ENCODE assay signal across 1 cellular context in the genomic region with DNA sequence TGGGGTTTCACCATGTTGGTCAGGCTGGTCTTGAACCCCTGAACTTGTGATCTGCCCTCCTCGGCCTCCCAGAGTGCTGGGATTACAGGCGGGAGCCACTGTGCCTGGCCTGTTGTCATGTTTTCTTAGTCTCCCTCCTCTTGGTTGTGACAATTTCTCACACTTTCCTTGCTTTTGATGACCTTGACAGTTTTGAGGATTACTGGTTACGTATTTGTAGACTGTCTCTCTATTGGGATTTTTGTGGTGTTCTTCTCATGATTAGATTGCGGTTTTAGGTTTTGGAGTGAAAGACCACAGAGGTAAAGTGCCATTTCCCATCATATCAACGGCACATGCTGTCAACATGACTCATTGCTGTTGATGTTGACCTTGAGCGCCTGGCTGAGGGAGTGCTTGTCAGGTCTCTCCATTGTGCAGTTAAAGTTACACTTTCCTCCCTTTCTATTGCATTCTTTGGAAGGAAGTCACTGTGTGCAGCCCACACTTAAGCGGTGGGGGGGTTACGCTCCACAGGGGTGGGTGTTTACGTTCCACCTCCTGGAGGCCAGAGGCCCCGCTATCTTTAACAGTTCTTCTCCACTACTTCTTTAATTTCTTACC.
TF ChIP-seq lines count a peak whose summit lies in the region.

No MANE protein-coding gene starts in this region.

TF ChIP-seq in HEK293, 187 proteins besides CTCF, POLR2A, EP300 and RAD21 (continued from another document and continues in another):
- TF ChIP-seq, protein P1, sequence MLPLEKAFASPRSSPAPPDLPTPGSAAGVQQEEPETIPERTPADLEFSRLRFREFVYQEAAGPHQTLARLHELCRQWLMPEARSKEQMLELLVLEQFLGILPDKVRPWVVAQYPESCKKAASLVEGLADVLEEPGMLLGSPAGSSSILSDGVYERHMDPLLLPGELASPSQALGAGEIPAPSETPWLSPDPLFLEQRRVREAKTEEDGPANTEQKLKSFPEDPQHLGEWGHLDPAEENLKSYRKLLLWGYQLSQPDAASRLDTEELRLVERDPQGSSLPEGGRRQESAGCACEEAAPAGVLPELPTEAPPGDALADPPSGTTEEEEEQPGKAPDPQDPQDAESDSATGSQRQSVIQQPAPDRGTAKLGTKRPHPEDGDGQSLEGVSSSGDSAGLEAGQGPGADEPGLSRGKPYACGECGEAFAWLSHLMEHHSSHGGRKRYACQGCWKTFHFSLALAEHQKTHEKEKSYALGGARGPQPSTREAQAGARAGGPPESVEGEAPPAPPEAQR (tag by site-specific recombination; IDR thresholded peaks at IDR 0.05): no peak
- TF ChIP-seq, protein P2, sequence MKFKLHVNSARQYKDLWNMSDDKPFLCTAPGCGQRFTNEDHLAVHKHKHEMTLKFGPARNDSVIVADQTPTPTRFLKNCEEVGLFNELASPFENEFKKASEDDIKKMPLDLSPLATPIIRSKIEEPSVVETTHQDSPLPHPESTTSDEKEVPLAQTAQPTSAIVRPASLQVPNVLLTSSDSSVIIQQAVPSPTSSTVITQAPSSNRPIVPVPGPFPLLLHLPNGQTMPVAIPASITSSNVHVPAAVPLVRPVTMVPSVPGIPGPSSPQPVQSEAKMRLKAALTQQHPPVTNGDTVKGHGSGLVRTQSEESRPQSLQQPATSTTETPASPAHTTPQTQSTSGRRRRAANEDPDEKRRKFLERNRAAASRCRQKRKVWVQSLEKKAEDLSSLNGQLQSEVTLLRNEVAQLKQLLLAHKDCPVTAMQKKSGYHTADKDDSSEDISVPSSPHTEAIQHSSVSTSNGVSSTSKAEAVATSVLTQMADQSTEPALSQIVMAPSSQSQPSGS (tag by site-specific recombination; IDR thresholded peaks at IDR 0.05; ENCODE audit: low read depth): no peak
- TF ChIP-seq, protein P3, sequence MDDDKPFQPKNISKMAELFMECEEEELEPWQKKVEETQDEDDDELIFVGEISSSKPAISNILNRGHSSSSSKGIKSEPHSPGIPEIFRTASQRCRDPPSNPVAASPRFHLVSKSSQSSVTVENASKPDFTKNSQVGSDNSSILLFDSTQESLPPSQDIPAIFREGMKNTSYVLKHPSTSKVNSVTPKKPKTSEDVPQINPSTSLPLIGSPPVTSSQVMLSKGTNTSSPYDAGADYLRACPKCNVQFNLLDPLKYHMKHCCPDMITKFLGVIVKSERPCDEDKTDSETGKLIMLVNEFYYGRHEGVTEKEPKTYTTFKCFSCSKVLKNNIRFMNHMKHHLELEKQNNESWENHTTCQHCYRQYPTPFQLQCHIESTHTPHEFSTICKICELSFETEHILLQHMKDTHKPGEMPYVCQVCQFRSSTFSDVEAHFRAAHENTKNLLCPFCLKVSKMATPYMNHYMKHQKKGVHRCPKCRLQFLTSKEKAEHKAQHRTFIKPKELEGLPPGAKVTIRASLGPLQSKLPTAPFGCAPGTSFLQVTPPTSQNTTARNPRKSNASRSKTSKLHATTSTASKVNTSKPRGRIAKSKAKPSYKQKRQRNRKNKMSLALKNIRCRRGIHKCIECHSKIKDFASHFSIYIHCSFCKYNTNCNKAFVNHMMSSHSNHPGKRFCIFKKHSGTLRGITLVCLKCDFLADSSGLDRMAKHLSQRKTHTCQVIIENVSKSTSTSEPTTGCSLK (tag by site-specific recombination; IDR thresholded peaks at IDR 0.05): no peak
- TF ChIP-seq SP7 (tag by site-specific recombination; IDR thresholded peaks at IDR 0.05) (peak; percentile 99), SP3 (tag by site-specific recombination; IDR thresholded peaks at IDR 0.05) (peak; percentile 27; the same call in 1 of the 2 replicates), ZNF24 (tag by site-specific recombination; IDR thresholded peaks at IDR 0.05) (peak; percentile 86; the same call in 1 of the 2 replicates), YY2 (tag by site-specific recombination; IDR thresholded peaks at IDR 0.05) (no peak), ZNF623 (tag by site-specific recombination; IDR thresholded peaks at IDR 0.05) (no peak), BCL11A (tag by site-specific recombination; IDR thresholded peaks at IDR 0.05; ENCODE audit: low read depth) (peak; percentile 76), SP2 (tag by site-specific recombination; IDR thresholded peaks at IDR 0.05) (peak; percentile 36), OVOL3 (tag by site-specific recombination; IDR thresholded peaks at IDR 0.05) (no peak), HOXA7 (CRISPR knock-in tag; IDR thresholded peaks at IDR 0.05; ENCODE audit: borderline replicate concordance) (no peak), ZNF776 (tag by site-specific recombination; IDR thresholded peaks at IDR 0.05; ENCODE audit: borderline replicate concordance) (no peak), ZIC2 (tag by site-specific recombination; IDR thresholded peaks at IDR 0.05) (peak; percentile 99), ZNF132 (tag by site-specific recombination; IDR thresholded peaks at IDR 0.05; ENCODE audit: borderline replicate concordance) (no peak), KLF9 (tag by site-specific recombination; IDR thresholded peaks at IDR 0.05; ENCODE audit: low read depth) (no peak), ZNF629 (tag by site-specific recombination; IDR thresholded peaks at IDR 0.05) (peak; percentile 84), ZSCAN23 (tag by site-specific recombination; IDR thresholded peaks at IDR 0.05) (peak; percentile 91), ZXDB (tag by site-specific recombination; IDR thresholded peaks at IDR 0.05) (peak; percentile 36; the same call in 1 of the 2 replicates), ZNF596 (tag by site-specific recombination; IDR thresholded peaks at IDR 0.05) (0 out of 2 replicates have a peak, but pooled peaks have one; percentile 34), ZNF10 (tag by site-specific recombination; IDR thresholded peaks at IDR 0.05) (0 out of 2 replicates have a peak, but pooled peaks have one; percentile 17)
- TF ChIP-seq, protein P4, sequence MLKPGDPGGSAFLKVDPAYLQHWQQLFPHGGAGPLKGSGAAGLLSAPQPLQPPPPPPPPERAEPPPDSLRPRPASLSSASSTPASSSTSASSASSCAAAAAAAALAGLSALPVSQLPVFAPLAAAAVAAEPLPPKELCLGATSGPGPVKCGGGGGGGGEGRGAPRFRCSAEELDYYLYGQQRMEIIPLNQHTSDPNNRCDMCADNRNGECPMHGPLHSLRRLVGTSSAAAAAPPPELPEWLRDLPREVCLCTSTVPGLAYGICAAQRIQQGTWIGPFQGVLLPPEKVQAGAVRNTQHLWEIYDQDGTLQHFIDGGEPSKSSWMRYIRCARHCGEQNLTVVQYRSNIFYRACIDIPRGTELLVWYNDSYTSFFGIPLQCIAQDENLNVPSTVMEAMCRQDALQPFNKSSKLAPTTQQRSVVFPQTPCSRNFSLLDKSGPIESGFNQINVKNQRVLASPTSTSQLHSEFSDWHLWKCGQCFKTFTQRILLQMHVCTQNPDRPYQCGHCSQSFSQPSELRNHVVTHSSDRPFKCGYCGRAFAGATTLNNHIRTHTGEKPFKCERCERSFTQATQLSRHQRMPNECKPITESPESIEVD (tag by site-specific recombination; IDR thresholded peaks at IDR 0.05): peak; percentile 74; the same call in 1 of the 2 replicates
- TF ChIP-seq, protein P5, sequence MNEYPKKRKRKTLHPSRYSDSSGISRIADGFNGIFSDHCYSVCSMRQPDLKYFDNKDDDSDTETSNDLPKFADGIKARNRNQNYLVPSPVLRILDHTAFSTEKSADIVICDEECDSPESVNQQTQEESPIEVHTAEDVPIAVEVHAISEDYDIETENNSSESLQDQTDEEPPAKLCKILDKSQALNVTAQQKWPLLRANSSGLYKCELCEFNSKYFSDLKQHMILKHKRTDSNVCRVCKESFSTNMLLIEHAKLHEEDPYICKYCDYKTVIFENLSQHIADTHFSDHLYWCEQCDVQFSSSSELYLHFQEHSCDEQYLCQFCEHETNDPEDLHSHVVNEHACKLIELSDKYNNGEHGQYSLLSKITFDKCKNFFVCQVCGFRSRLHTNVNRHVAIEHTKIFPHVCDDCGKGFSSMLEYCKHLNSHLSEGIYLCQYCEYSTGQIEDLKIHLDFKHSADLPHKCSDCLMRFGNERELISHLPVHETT (tag by site-specific recombination; IDR thresholded peaks at IDR 0.05): peak; percentile 79
- TF ChIP-seq, protein P6, sequence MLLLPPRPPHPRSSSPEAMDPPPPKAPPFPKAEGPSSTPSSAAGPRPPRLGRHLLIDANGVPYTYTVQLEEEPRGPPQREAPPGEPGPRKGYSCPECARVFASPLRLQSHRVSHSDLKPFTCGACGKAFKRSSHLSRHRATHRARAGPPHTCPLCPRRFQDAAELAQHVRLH (tag by site-specific recombination; IDR thresholded peaks at IDR 0.05): no peak
- TF ChIP-seq, protein P7, sequence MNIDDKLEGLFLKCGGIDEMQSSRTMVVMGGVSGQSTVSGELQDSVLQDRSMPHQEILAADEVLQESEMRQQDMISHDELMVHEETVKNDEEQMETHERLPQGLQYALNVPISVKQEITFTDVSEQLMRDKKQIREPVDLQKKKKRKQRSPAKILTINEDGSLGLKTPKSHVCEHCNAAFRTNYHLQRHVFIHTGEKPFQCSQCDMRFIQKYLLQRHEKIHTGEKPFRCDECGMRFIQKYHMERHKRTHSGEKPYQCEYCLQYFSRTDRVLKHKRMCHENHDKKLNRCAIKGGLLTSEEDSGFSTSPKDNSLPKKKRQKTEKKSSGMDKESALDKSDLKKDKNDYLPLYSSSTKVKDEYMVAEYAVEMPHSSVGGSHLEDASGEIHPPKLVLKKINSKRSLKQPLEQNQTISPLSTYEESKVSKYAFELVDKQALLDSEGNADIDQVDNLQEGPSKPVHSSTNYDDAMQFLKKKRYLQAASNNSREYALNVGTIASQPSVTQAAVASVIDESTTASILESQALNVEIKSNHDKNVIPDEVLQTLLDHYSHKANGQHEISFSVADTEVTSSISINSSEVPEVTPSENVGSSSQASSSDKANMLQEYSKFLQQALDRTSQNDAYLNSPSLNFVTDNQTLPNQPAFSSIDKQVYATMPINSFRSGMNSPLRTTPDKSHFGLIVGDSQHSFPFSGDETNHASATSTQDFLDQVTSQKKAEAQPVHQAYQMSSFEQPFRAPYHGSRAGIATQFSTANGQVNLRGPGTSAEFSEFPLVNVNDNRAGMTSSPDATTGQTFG (tag by site-specific recombination; IDR thresholded peaks at IDR 0.05; ENCODE audit: borderline replicate concordance): no peak
- TF ChIP-seq, protein P8, sequence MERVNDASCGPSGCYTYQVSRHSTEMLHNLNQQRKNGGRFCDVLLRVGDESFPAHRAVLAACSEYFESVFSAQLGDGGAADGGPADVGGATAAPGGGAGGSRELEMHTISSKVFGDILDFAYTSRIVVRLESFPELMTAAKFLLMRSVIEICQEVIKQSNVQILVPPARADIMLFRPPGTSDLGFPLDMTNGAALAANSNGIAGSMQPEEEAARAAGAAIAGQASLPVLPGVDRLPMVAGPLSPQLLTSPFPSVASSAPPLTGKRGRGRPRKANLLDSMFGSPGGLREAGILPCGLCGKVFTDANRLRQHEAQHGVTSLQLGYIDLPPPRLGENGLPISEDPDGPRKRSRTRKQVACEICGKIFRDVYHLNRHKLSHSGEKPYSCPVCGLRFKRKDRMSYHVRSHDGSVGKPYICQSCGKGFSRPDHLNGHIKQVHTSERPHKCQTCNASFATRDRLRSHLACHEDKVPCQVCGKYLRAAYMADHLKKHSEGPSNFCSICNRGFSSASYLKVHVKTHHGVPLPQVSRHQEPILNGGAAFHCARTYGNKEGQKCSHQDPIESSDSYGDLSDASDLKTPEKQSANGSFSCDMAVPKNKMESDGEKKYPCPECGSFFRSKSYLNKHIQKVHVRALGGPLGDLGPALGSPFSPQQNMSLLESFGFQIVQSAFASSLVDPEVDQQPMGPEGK (tag by site-specific recombination; IDR thresholded peaks at IDR 0.05): peak; percentile 78
- TF ChIP-seq, protein P9, sequence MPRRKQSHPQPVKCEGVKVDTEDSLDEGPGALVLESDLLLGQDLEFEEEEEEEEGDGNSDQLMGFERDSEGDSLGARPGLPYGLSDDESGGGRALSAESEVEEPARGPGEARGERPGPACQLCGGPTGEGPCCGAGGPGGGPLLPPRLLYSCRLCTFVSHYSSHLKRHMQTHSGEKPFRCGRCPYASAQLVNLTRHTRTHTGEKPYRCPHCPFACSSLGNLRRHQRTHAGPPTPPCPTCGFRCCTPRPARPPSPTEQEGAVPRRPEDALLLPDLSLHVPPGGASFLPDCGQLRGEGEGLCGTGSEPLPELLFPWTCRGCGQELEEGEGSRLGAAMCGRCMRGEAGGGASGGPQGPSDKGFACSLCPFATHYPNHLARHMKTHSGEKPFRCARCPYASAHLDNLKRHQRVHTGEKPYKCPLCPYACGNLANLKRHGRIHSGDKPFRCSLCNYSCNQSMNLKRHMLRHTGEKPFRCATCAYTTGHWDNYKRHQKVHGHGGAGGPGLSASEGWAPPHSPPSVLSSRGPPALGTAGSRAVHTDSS (tag by site-specific recombination; IDR thresholded peaks at IDR 0.05): no peak
- TF ChIP-seq, protein P10, sequence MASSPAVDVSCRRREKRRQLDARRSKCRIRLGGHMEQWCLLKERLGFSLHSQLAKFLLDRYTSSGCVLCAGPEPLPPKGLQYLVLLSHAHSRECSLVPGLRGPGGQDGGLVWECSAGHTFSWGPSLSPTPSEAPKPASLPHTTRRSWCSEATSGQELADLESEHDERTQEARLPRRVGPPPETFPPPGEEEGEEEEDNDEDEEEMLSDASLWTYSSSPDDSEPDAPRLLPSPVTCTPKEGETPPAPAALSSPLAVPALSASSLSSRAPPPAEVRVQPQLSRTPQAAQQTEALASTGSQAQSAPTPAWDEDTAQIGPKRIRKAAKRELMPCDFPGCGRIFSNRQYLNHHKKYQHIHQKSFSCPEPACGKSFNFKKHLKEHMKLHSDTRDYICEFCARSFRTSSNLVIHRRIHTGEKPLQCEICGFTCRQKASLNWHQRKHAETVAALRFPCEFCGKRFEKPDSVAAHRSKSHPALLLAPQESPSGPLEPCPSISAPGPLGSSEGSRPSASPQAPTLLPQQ (tag by site-specific recombination; IDR thresholded peaks at IDR 0.05): peak; percentile 58; the same call in 1 of the 2 replicates
- TF ChIP-seq, protein P11, sequence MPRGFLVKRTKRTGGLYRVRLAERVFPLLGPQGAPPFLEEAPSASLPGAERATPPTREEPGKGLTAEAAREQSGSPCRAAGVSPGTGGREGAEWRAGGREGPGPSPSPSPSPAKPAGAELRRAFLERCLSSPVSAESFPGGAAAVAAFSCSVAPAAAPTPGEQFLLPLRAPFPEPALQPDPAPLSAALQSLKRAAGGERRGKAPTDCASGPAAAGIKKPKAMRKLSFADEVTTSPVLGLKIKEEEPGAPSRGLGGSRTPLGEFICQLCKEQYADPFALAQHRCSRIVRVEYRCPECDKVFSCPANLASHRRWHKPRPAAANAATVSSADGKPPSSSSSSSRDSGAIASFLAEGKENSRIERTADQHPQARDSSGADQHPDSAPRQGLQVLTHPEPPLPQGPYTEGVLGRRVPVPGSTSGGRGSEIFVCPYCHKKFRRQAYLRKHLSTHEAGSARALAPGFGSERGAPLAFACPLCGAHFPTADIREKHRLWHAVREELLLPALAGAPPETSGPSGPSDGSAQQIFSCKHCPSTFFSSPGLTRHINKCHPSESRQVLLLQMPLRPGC (tag by site-specific recombination; IDR thresholded peaks at IDR 0.05): peak; percentile 88
